Comparison of ENCODE assay signal across 10 cellular contexts in genomic region chr11:102421262-102421661, GRCh38. TPM values are rescaled to one million over a fixed set of nuclear protein-coding genes. Genes with fewer than 3 reads are reported as not detected.
DNase-seq lines count a peak whose midpoint lies in the region; ATAC-seq and TF ChIP-seq lines count a peak whose summit lies in the region.
"Had no signal": no experiment of that assay in that cellular context is flagged by ENCODE, and none has a peak within 500 bp of the region (broad histone marks: within the 10 kb centered on the region; RNA-seq: fewer than 3 reads in every experiment).

No MANE protein-coding gene starts in this region.

- H3K9me3 ChIP-seq in CD4-positive, alpha-beta T cell (ENCODE audit: control insufficient read depth, low read length), result peaks cover 5% of the 10 kb centered on the region
- no peaks in the 10 kb centered on the region for H3K9me3 ChIP-seq in colonic mucosa

- H3K9ac ChIP-seq in colonic mucosa (ENCODE audit: low read depth in 2 of 2, low read length in 2 of 2), result no peak overlapping the region

- CTCF ChIA-PET in CD4-positive, alpha-beta T cell (lab: Charles Lee), result interaction anchor here (1.2 to 1.7 kb wide), 4 partner anchors 17 to 80 kb away, joined by 3 to 8 read pairs (median 4); no protein-coding TSS in a partner anchor

- H3K36me3 ChIP-seq in colonic mucosa, result no peaks in the 10 kb centered on the region

- ATAC-seq in CD4-positive, alpha-beta T cell (ENCODE audit: poor library complexity), result peak; percentile 83
- no peak for ATAC-seq in GM19397 (IDR thresholded peaks at IDR 0.05; ENCODE audit: unreplicated experiment)

- peak overlapping the region; percentile 17 for H3K4me3 Mint-ChIP-seq in CD4-positive, alpha-beta T cell
- H3K4me3 Mint-ChIP-seq: dendritic cell treated with granulocyte-macrophage colony-stimulating factor and Interleukin-4, amounts not matched to agents 40 ng/mL and 50 ng/mL, for 4 days had no signal

- peaks cover 100% of the 10 kb centered on the region for H3K4me1 Mint-ChIP-seq in CD4-positive, alpha-beta T cell (ENCODE audit: low read depth)

- no peak overlapping the region for H3K4me3 ChIP-seq in colonic mucosa

- H3K27ac Mint-ChIP-seq in CD4-positive, alpha-beta T cell, result peak overlapping the region; percentile 81
- H3K27ac Mint-ChIP-seq: dendritic cell treated with granulocyte-macrophage colony-stimulating factor and Interleukin-4, amounts not matched to agents 40 ng/mL and 50 ng/mL, for 4 days had no signal

- DNase-seq in CD4-positive, alpha-beta T cell, result no peak
- DNase-seq in NCI-H1105 (lab: John Stamatoyannopoulos, UW), result peak; percentile 87
- DNase-seq in NCI-H82 (lab: John Stamatoyannopoulos, UW), result peak; percentile 76
- DNase-seq in globus pallidus (ENCODE audit: low spot score), result peak; percentile 90
- DNase-seq in activated CD8-positive, alpha-beta memory T cell treated with anti-CD3 and anti-CD28 coated beads for 24 hours, result no peak
- DNase-seq in KG1 (lab: John Stamatoyannopoulos, UW), result no peak
- no peak for DNase-seq in colonic mucosa
- DNase-seq: glutamatergic neuron had no signal

- TF ChIP-seq CTCF in CD4-positive, alpha-beta T cell (IDR thresholded peaks at IDR 0.05), result no peak
- TF ChIP-seq CTCF in colonic mucosa (IDR thresholded peaks at IDR 0.05), result no peak

- H3K27me3 Mint-ChIP-seq in CD4-positive, alpha-beta T cell, result no peaks in the 10 kb centered on the region
- H3K27me3 Mint-ChIP-seq: dendritic cell treated with granulocyte-macrophage colony-stimulating factor and Interleukin-4, amounts not matched to agents 40 ng/mL and 50 ng/mL, for 4 days had no signal

- H3K27me3 ChIP-seq in CD4-positive, alpha-beta T cell (ENCODE audit: control insufficient read depth, insufficient read depth, low read length), result no peaks in the 10 kb centered on the region
- H3K27me3 ChIP-seq in colonic mucosa, result no peaks in the 10 kb centered on the region

- H3K36me3 Mint-ChIP-seq in CD4-positive, alpha-beta T cell (ENCODE audit: low read depth), result peaks cover 58% of the 10 kb centered on the region

- no peak overlapping the region for H3K27ac ChIP-seq in CD4-positive, alpha-beta T cell (ENCODE audit: low read depth, low read length)
- no peak overlapping the region for H3K27ac ChIP-seq in colonic mucosa

- no peaks in the 10 kb centered on the region for H3K9me3 Mint-ChIP-seq in CD4-positive, alpha-beta T cell
- H3K9me3 Mint-ChIP-seq: dendritic cell treated with granulocyte-macrophage colony-stimulating factor and Interleukin-4, amounts not matched to agents 40 ng/mL and 50 ng/mL, for 4 days had no signal

- POLR2A ChIA-PET in CD4-positive, alpha-beta T cell (lab: Charles Lee), result interaction anchor here (0.7 to 1.1 kb wide), 2 partner anchors 30 to 36 kb away, joined by 3 to 4 read pairs; no protein-coding TSS in a partner anchor

- intact Hi-C loops in CD4-positive, alpha-beta T cell (cut with DNase I, micrococcal nuclease), result loop anchor here (2.0 kb wide), 2 partner anchors 14 to 26 kb away; no protein-coding TSS in a partner anchor
- intact Hi-C loops in colonic mucosa (cut with DNase I), result no loop called here

- no peaks in the 10 kb centered on the region for H3K4me1 ChIP-seq in colonic mucosa

RNA-seq across cellular contexts. Expression of gene TMEM123, which starts 31.3 kb away (rescaled TPM):
- total RNA-seq in CD4-positive, alpha-beta T cell, result 100 to 1,000 TPM; 288 to 307 TPM
- 100 to 1,000 TPM; 126 to 175 TPM for total RNA-seq in colonic mucosa

Comparison
In these comparisons a context has a peak if more than half of its experiments do, and no peak if none do; other contexts are left out.
1. DNase-seq: peak in NCI-H1105 (single experiment), NCI-H82 (single experiment) and globus pallidus (single experiment); none in CD4-positive, alpha-beta T cell (0 of 10), activated CD8-positive, alpha-beta memory T cell treated with anti-CD3 and anti-CD28 coated beads for 24 hours (single experiment), KG1 (single experiment) and colonic mucosa (single experiment).